In genomic region chr18:74778191-74778847, GRCh38 we compare ENCODE assay signal across 21 cellular contexts.
DNase-seq lines count a peak whose midpoint lies in the region; ATAC-seq and TF ChIP-seq lines count a peak whose summit lies in the region.
"Had no signal": no experiment of that assay in that cellular context is flagged by ENCODE, and none has a peak within 500 bp of the region (broad histone marks: within the 10 kb centered on the region; RNA-seq: fewer than 3 reads in every experiment).

No MANE protein-coding gene starts in this region.

- no peak for TF ChIP-seq CTCF in mammary epithelial cell (conservative IDR thresholded peaks at IDR 0.05 in 1 of 2, IDR thresholded peaks at IDR 0.05 in 1 of 2; ENCODE audit: extremely low read depth in 1 of 2, insufficient read depth in 1 of 2, low read depth in 1 of 2, low read length in 2 of 2)
- no peak for TF ChIP-seq CTCF in OCI-LY7 (conservative IDR thresholded peaks at IDR 0.05; ENCODE audit: low read length)

- dilution Hi-C loops in mammary epithelial cell (cut with HindIII; ENCODE audit: low sequenced_read_pairs) = no loop called here

- no peak for ATAC-seq in GM21717 (IDR thresholded peaks at IDR 0.05; ENCODE audit: unreplicated experiment)
- ATAC-seq: activated naive CD8-positive, alpha-beta T cell treated with anti-CD3 and anti-CD28 coated beads, Interleukin-2, amount 50 U/mL, for 24 hours; naive thymus-derived CD4-positive, alpha-beta T cell; pancreas; T-helper 17 cell had no signal

- intact Hi-C loops in mammary epithelial cell (cut with micrococcal nuclease) (no loop called here), OCI-LY7 (cut with micrococcal nuclease; ENCODE audit: unreplicated experiment) (no loop called here)

- H3K9me3 ChIP-seq in mammary epithelial cell (replicated peaks; ENCODE audit: insufficient read depth, low read length) = no peaks in the 10 kb centered on the region
- H3K9me3 ChIP-seq in OCI-LY7 (ENCODE audit: low read length) = no peaks in the 10 kb centered on the region
- H3K9me3 ChIP-seq: pancreas, tibial artery had no signal

- H3K9me2 ChIP-seq in OCI-LY7 (ENCODE audit: insufficient read depth, low read length) = no peaks in the 10 kb centered on the region

- POLR2A ChIA-PET in OCI-LY7 (lab: Charles Lee) = no interaction called here

- H3K36me3 ChIP-seq in mammary epithelial cell (ENCODE audit: insufficient read depth, low read length) (no peaks in the 10 kb centered on the region), OCI-LY7 (ENCODE audit: insufficient read depth, low read length) (no peaks in the 10 kb centered on the region)
- H3K36me3 ChIP-seq: tibial artery had no signal

- H3K4me2 ChIP-seq in mammary epithelial cell (ENCODE audit: insufficient read depth, low read depth, low read length) (no peak overlapping the region), OCI-LY7 (ENCODE audit: low read length) (no peak overlapping the region)

- H3K4me3 ChIP-seq in mammary epithelial cell (replicated peaks in 1 of 3; ENCODE audit: insufficient read depth in 1 of 3, low read depth in 2 of 3, low read length in 3 of 3) = no peak overlapping the region
- H3K4me3 ChIP-seq in OCI-LY7 (ENCODE audit: low read depth, low read length, poor library complexity, severe bottlenecking) = no peak overlapping the region
- H3K4me3 ChIP-seq: pancreas, tibial artery had no signal

- H3K4me1 Mint-ChIP-seq in immature natural killer cell = peaks cover 0 to 4% of the 10 kb centered on the region in 2 donors

- H3K4me3 Mint-ChIP-seq in immature natural killer cell = no peak overlapping the region
- H3K4me3 Mint-ChIP-seq: activated naive CD8-positive, alpha-beta T cell treated with anti-CD3 and anti-CD28 coated beads, Interleukin-2, amount 50 U/mL, for 24 hours; naive thymus-derived CD4-positive, alpha-beta T cell; T-helper 17 cell had no signal

- 91% methylated on average over 6 of the region's 6 CpGs for WGBS in mammary epithelial cell (ENCODE audit: low coverage, missing lambda C conversion rate)

- DNase-seq in CMK (ENCODE audit: low read depth) (peak; percentile 12), NCI-H526 (lab: John Stamatoyannopoulos, UW) (peak; percentile 28 to 38), mammary epithelial cell (peak; percentile 57), immature natural killer cell (no peak), OCI-LY7 (ENCODE audit: low spot score) (no peak), activated T-cell treated with anti-CD3 and anti-CD28 coated beads for 4 hours (no peak)
- no peak for DNase-seq in stimulated activated naive CD4-positive, alpha-beta T cell (lab: John Stamatoyannopoulos, UW)
- DNase-seq: activated naive CD8-positive, alpha-beta T cell treated with anti-CD3 and anti-CD28 coated beads, Interleukin-2, amount 50 U/mL, for 24 hours; central memory CD4-positive, alpha-beta T cell; COR-L47; KBM-7; mesenchymal stem cell; naive thymus-derived CD4-positive, alpha-beta T cell; NCI-H1105; NCI-H524 treated with DMSO at 0.1 percent for 48 hours; pancreas; SHP77 treated with DMSO at 0.1 percent for 48 hours; stimulated activated naive CD4-positive, alpha-beta T cell treated with Interleukin-2 at 50 U/mL for 16 hours; T-helper 17 cell; tibial artery had no signal

- no peak overlapping the region for H3K9ac ChIP-seq in mammary epithelial cell (ENCODE audit: insufficient read depth, low read length)

- H3K27ac ChIP-seq in mammary epithelial cell (ENCODE audit: insufficient read depth, low read depth, low read length) = no peak overlapping the region
- no peak overlapping the region for H3K27ac ChIP-seq in OCI-LY7 (ENCODE audit: low read depth, low read length, poor library complexity, severe bottlenecking)
- H3K27ac ChIP-seq: pancreas, tibial artery had no signal

- H2AFZ ChIP-seq in mammary epithelial cell (ENCODE audit: low read depth, low read length) (peak overlapping the region; percentile 33), OCI-LY7 (ENCODE audit: low read length) (no peak overlapping the region)

- H3K4me1 ChIP-seq in mammary epithelial cell (ENCODE audit: insufficient read depth, low read length) (peaks cover 3% of the 10 kb centered on the region), OCI-LY7 (ENCODE audit: insufficient read depth, low read length, poor library complexity, severe bottlenecking) (no peaks in the 10 kb centered on the region)
- H3K4me1 ChIP-seq: pancreas, tibial artery had no signal

- H3K36me3 Mint-ChIP-seq in immature natural killer cell = no peaks in the 10 kb centered on the region

- H3K79me2 ChIP-seq in mammary epithelial cell (ENCODE audit: insufficient read depth, low read length) (no peaks in the 10 kb centered on the region), OCI-LY7 (ENCODE audit: insufficient read depth, low read depth, low read length) (no peaks in the 10 kb centered on the region)

- CTCF ChIA-PET in mammary epithelial cell (lab: Charles Lee; ENCODE audit: low non-redundant PET) (no interaction called here), OCI-LY7 (lab: Charles Lee; ENCODE audit: unreplicated experiment) (no interaction called here)

- H3K9me3 Mint-ChIP-seq in immature natural killer cell = no peaks in the 10 kb centered on the region
- H3K9me3 Mint-ChIP-seq: activated naive CD8-positive, alpha-beta T cell treated with anti-CD3 and anti-CD28 coated beads, Interleukin-2, amount 50 U/mL, for 24 hours; naive thymus-derived CD4-positive, alpha-beta T cell had no signal

- peak overlapping the region in 4 of 6 donors; percentile 15 to 63 (median 42) for H3K27ac Mint-ChIP-seq in immature natural killer cell
- H3K27ac Mint-ChIP-seq: activated naive CD8-positive, alpha-beta T cell treated with anti-CD3 and anti-CD28 coated beads, Interleukin-2, amount 50 U/mL, for 24 hours; T-helper 17 cell had no signal

- no peaks in the 10 kb centered on the region for H3K27me3 Mint-ChIP-seq in immature natural killer cell (ENCODE audit: low read depth in 3 of 3)
- H3K27me3 Mint-ChIP-seq: activated naive CD8-positive, alpha-beta T cell treated with anti-CD3 and anti-CD28 coated beads, Interleukin-2, amount 50 U/mL, for 24 hours; naive thymus-derived CD4-positive, alpha-beta T cell; T-helper 17 cell had no signal

- H4K20me1 ChIP-seq in mammary epithelial cell (ENCODE audit: insufficient read depth, low read length) = no peaks in the 10 kb centered on the region
- no peaks in the 10 kb centered on the region for H4K20me1 ChIP-seq in OCI-LY7 (ENCODE audit: insufficient read depth, low read length)

- in situ Hi-C loops in mammary epithelial cell (cut with MboI; ENCODE audit: low sequenced_read_pairs in 2 of 2) = no loop called here

- no peaks in the 10 kb centered on the region for H3K27me3 ChIP-seq in mammary epithelial cell (ENCODE audit: insufficient read depth, low read length)
- H3K27me3 ChIP-seq: pancreas, tibial artery had no signal

- BruUV-seq in mammary epithelial cell (replicated peaks; lab: Mats Ljungman, UMichigan) (no TSS peak), OCI-LY7 (replicated peaks; lab: Mats Ljungman, UMichigan) (no TSS peak)

Comparison
In these comparisons a context has a peak if more than half of its experiments do, and no peak if none do; other contexts are left out.
1. DNase-seq: peak in CMK (single experiment), NCI-H526 (2 of 2) and mammary epithelial cell (single experiment); none in immature natural killer cell (0 of 3), OCI-LY7 (single experiment), stimulated activated naive CD4-positive, alpha-beta T cell (0 of 6) and activated T-cell treated with anti-CD3 and anti-CD28 coated beads for 4 hours (single experiment).